8 cellular contexts compared by ENCODE assay signal in genomic region chr14:73712540-73713141, GRCh38. TPM values are rescaled to one million over a fixed set of nuclear protein-coding genes. Genes with fewer than 3 reads are reported as not detected.
DNase-seq lines count a peak whose midpoint lies in the region; ATAC-seq, FAIRE-seq and TF ChIP-seq lines count a peak whose summit lies in the region.

No MANE protein-coding gene starts in this region.

- H3K27ac ChIP-seq in Panc1 (ENCODE audit: low read length) (peak overlapping the region; percentile 82), brain microvascular endothelial cell (no peak overlapping the region), HepG2 (ENCODE audit: extremely low read length, insufficient read depth, low read length) (no peak overlapping the region)

- CTCF ChIA-PET in Caco-2 (lab: Charles Lee) = interaction anchor here (0.6 kb wide), 1 partner anchor 471 kb away, joined by 3 read pairs; no protein-coding TSS in a partner anchor
- CTCF ChIA-PET in Panc1 (lab: Charles Lee) = interaction anchor here (0.6 kb wide), 1 partner anchor 131 kb away, joined by 3 read pairs; no protein-coding TSS in a partner anchor
- CTCF ChIA-PET in HepG2 (lab: Yijun Ruan, JAX; ENCODE audit: low intra/inter-chr PET ratio, low total read pairs) = no interaction called here

- H3K79me2 ChIP-seq in HepG2 (ENCODE audit: insufficient read depth, low read length) = peaks cover 20% of the 10 kb centered on the region

- TF ChIP-seq POLR2A in HepG2 (IDR thresholded peaks at IDR 0.05; ENCODE audit: insufficient read depth in 1 of 2, low read depth in 2 of 2, low read length in 2 of 2) = no peak

- TF ChIP-seq CTCF in Caco-2 (IDR thresholded peaks at IDR 0.05; ENCODE audit: insufficient read depth in 1 of 2, low read depth in 1 of 2, low read length in 1 of 2, severe bottlenecking in 1 of 2, unreplicated experiment in 1 of 2) (no peak), HFF-Myc (IDR thresholded peaks at IDR 0.05; ENCODE audit: low read depth, low read length, missing control alignments) (no peak), Panc1 (IDR thresholded peaks at IDR 0.05) (no peak), brain microvascular endothelial cell (IDR thresholded peaks at IDR 0.05; ENCODE audit: low read depth, low read length, missing control alignments) (no peak), HepG2 (CRISPR knock-in tag; IDR thresholded peaks at IDR 0.05) (no peak)

- intact Hi-C loops in Caco-2 (cut with micrococcal nuclease; ENCODE audit: unreplicated experiment) = no loop called here
- intact Hi-C loops in Panc1 (cut with micrococcal nuclease; ENCODE audit: unreplicated experiment) = no loop called here
- intact Hi-C loops in HepG2 (cut with micrococcal nuclease; ENCODE audit: unreplicated experiment) = loop anchor here (2.0 to 5.0 kb wide), 2 partner anchors 48 to 175 kb away; partner anchors contain the start of gene ACOT1

- no peaks in the 10 kb centered on the region for H3K9me3 ChIP-seq in Caco-2
- no peaks in the 10 kb centered on the region for H3K9me3 ChIP-seq in Panc1 (ENCODE audit: control insufficient read depth, insufficient read depth, low read depth, low read length)
- no peaks in the 10 kb centered on the region for H3K9me3 ChIP-seq in HepG2 (ENCODE audit: low read length)

- H3K4me1 Mint-ChIP-seq in Caco-2 (ENCODE audit: low read depth, unreplicated experiment) = peaks cover 20% of the 10 kb centered on the region
- peaks cover 25% of the 10 kb centered on the region for H3K4me1 Mint-ChIP-seq in stimulated activated naive CD8-positive, alpha-beta T cell treated with anti-CD3 and anti-CD28 coated beads, Interleukin-15, Interleukin-2, amounts not matched to agents 100 ng/mL and 50 ng/mL, for 24 hours (ENCODE audit: low read depth)

- no peak for TF ChIP-seq EP300 in HepG2 (IDR thresholded peaks at IDR 0.05; ENCODE audit: low read depth in 2 of 2, low read length in 2 of 2)
- no peak for TF ChIP-seq EP300 in HepG2 (CRISPR knock-in tag; IDR thresholded peaks at IDR 0.05; ENCODE audit: borderline replicate concordance)

- TF ChIP-seq RAD21 in HepG2 (CRISPR knock-in tag; IDR thresholded peaks at IDR 0.05) = no peak

- peak overlapping the region; percentile 99 for H3K27ac Mint-ChIP-seq in Caco-2 (ENCODE audit: unreplicated experiment)
- H3K27ac Mint-ChIP-seq in stimulated activated naive CD8-positive, alpha-beta T cell treated with anti-CD3 and anti-CD28 coated beads, Interleukin-15, Interleukin-2, amounts not matched to agents 100 ng/mL and 50 ng/mL, for 24 hours = peak overlapping the region; percentile 96

- 0 out of 2 replicates have a peak, but pooled peaks cover 5% of the 10 kb centered on the region for H4K20me1 ChIP-seq in HepG2 (ENCODE audit: insufficient read depth, low read length)

- POLR2A ChIA-PET in Caco-2 (lab: Charles Lee) (interaction anchor here (0.9 to 1.0 kb wide), 2 partner anchors 59 to 233 kb away, joined by 3 read pairs; no protein-coding TSS in a partner anchor), Panc1 (lab: Charles Lee) (no interaction called here), HepG2 (lab: Yijun Ruan, JAX) (interaction anchor here (0.7 to 2.5 kb wide), 5 partner anchors 19 to 174 kb away, joined by 3 to 8 read pairs (median 5); partner anchors contain the start of genes ACOT2, PTGR2 and ZNF410)

- peaks cover 44% of the 10 kb centered on the region for H3K36me3 Mint-ChIP-seq in Caco-2 (ENCODE audit: insufficient read depth, unreplicated experiment)
- H3K36me3 Mint-ChIP-seq in stimulated activated naive CD8-positive, alpha-beta T cell treated with anti-CD3 and anti-CD28 coated beads, Interleukin-15, Interleukin-2, amounts not matched to agents 100 ng/mL and 50 ng/mL, for 24 hours (ENCODE audit: low read depth) = peaks cover 33% of the 10 kb centered on the region

- H3K9me3 Mint-ChIP-seq in Caco-2 (ENCODE audit: unreplicated experiment) = no peaks in the 10 kb centered on the region
- no peaks in the 10 kb centered on the region for H3K9me3 Mint-ChIP-seq in stimulated activated naive CD8-positive, alpha-beta T cell treated with anti-CD3 and anti-CD28 coated beads, Interleukin-15, Interleukin-2, amounts not matched to agents 100 ng/mL and 50 ng/mL, for 24 hours

- WGBS in HepG2 (ENCODE audit: low lambda C conversion rate) = 1% methylated on average over 19 of the region's 19 CpGs

- no peaks in the 10 kb centered on the region; the same call in 1 of the 2 replicates for H3K36me3 ChIP-seq in Caco-2 (ENCODE audit: control insufficient read depth, insufficient read depth, low read length)
- peaks cover 4% of the 10 kb centered on the region; the same call in 1 of the 2 replicates for H3K36me3 ChIP-seq in Panc1 (ENCODE audit: control insufficient read depth, insufficient read depth, low read length)
- H3K36me3 ChIP-seq in brain microvascular endothelial cell (replicated peaks) = peaks cover 13% of the 10 kb centered on the region
- H3K36me3 ChIP-seq in HepG2 (replicated peaks in 1 of 2; ENCODE audit: control insufficient read depth in 1 of 2, insufficient read depth in 2 of 2, low read length in 2 of 2) = peaks cover 1 to 10% of the 10 kb centered on the region in 2 experiments; a peak in 4 of 5 replicates

- peak overlapping the region; percentile 90 for H3K4me3 Mint-ChIP-seq in Caco-2 (ENCODE audit: unreplicated experiment)
- H3K4me3 Mint-ChIP-seq in stimulated activated naive CD8-positive, alpha-beta T cell treated with anti-CD3 and anti-CD28 coated beads, Interleukin-15, Interleukin-2, amounts not matched to agents 100 ng/mL and 50 ng/mL, for 24 hours = peak overlapping the region; percentile 94

- H3K27me3 ChIP-seq in Caco-2 (replicated peaks; ENCODE audit: control insufficient read depth, insufficient read depth, low read length) (no peaks in the 10 kb centered on the region), Panc1 (ENCODE audit: control insufficient read depth, insufficient read depth, low read length) (no peaks in the 10 kb centered on the region), brain microvascular endothelial cell (replicated peaks) (no peaks in the 10 kb centered on the region), HepG2 (ENCODE audit: control insufficient read depth in 1 of 2, insufficient read depth in 2 of 2, low read length in 2 of 2) (no peaks in the 10 kb centered on the region)

- in situ Hi-C loops in Panc1 (cut with HindIII; ENCODE audit: low pct_unique_long_range_greater_than_20kb, low sequenced_read_pairs) (no loop called here), brain microvascular endothelial cell (cut with HindIII; ENCODE audit: low pct_ligation_motif_present, low sequenced_read_pairs) (no loop called here), HepG2 (cut with HindIII; ENCODE audit: extremely low pct_ligation_motif_present, low pct_unique_long_range_greater_than_20kb) (no loop called here)

- peak overlapping the region; percentile 72 for H3K9ac ChIP-seq in HepG2 (ENCODE audit: insufficient read depth, low read depth, low read length)

- ATAC-seq in Panc1 (peak; percentile 39), HepG2 (peak; percentile 40), HG03457 (IDR thresholded peaks at IDR 0.05; ENCODE audit: unreplicated experiment) (no peak)

- peak overlapping the region; percentile 94 for H3K4me3 ChIP-seq in Caco-2 (ENCODE audit: low read depth, low read length)
- peak overlapping the region; percentile 92 for H3K4me3 ChIP-seq in HFF-Myc (replicated peaks; ENCODE audit: low read depth, low read length)
- peak overlapping the region; percentile 69 to 88 for H3K4me3 ChIP-seq in Panc1 (ENCODE audit: low read depth in 2 of 2, low read length in 2 of 2)
- peak overlapping the region; percentile 80 for H3K4me3 ChIP-seq in brain microvascular endothelial cell (ENCODE audit: low read depth, low read length)
- peak overlapping the region; percentile 79 to 89 (median 81) for H3K4me3 ChIP-seq in HepG2 (replicated peaks in 1 of 3; ENCODE audit: insufficient read depth in 1 of 3, low read depth in 2 of 3, low read length in 3 of 3)

- DNase-seq in Caco-2 (no peak), HFF-Myc (ENCODE audit: extremely low read depth, low read depth) (no peak), Panc1 (ENCODE audit: low read depth, low spot score) (no peak), brain microvascular endothelial cell (no peak), HepG2 (ENCODE audit: low spot score) (no peak), GOT3 (lab: John Stamatoyannopoulos, UW) (no peak)

- no peak overlapping the region for H2AFZ ChIP-seq in HepG2 (ENCODE audit: low read length)

- no peaks in the 10 kb centered on the region for H3K27me3 Mint-ChIP-seq in Caco-2 (ENCODE audit: insufficient read depth, unreplicated experiment)
- H3K27me3 Mint-ChIP-seq in stimulated activated naive CD8-positive, alpha-beta T cell treated with anti-CD3 and anti-CD28 coated beads, Interleukin-15, Interleukin-2, amounts not matched to agents 100 ng/mL and 50 ng/mL, for 24 hours = no peaks in the 10 kb centered on the region

- no TSS peak for BruUV-seq in Caco-2 (replicated peaks; lab: Mats Ljungman, UMichigan)
- BruUV-seq in Panc1 (replicated peaks; lab: Mats Ljungman, UMichigan) = no TSS peak
- BruUV-seq in HepG2 (replicated peaks; lab: Mats Ljungman, UMichigan) = no TSS peak

- FAIRE-seq in HepG2 (lab: Jason Lieb, UNC) = peak; percentile 46

- H3K4me1 ChIP-seq in Caco-2 (peaks cover 10% of the 10 kb centered on the region; the same call in 1 of the 2 replicates), Panc1 (ENCODE audit: control insufficient read depth, insufficient read depth, low read length) (peaks cover 17% of the 10 kb centered on the region), HepG2 (ENCODE audit: insufficient read depth, low read length) (peaks cover 15% of the 10 kb centered on the region)

- H3K4me2 ChIP-seq in HepG2 (ENCODE audit: low read depth, low read length) = peak overlapping the region; percentile 91

RNA-seq across cellular contexts. Expression of gene PNMA1, which starts 1.5 kb away (rescaled TPM):
- total RNA-seq in Caco-2 (2022) = 33.2 and 38.8 TPM in 2 replicates
- total RNA-seq in Panc1 (2021; ENCODE audit: unreplicated experiment) = 49.7 TPM
- polyA plus RNA-seq in Panc1 (2012; ENCODE audit: insufficient read length) = 45.4 TPM
- 8.3 and 10.7 TPM in 2 replicates for total RNA-seq in HepG2 (2016; rRNA removed; fragmentation: Illumina TruSeq; extraction: Trizol)
- total RNA-seq in HepG2 (2016; cell fraction: cytosol; rRNA removed; fragmentation: Illumina TruSeq; extraction: Trizol; ENCODE audit: low read depth) = 1.8 and 1.9 TPM in 2 replicates
- total RNA-seq in HepG2 (2016; cell fraction: insoluble cytoplasmic fraction; rRNA removed; fragmentation: Illumina TruSeq; extraction: Trizol) = 8.5 and 12.1 TPM in 2 replicates
- total RNA-seq in HepG2 (2016; cell fraction: membrane; rRNA removed; fragmentation: Illumina TruSeq; extraction: Trizol) = 7.8 and 8.3 TPM in 2 replicates
- 8.6 and 9.7 TPM in 2 replicates for total RNA-seq in HepG2 (2016; cell fraction: nucleus; rRNA removed; fragmentation: Illumina TruSeq; extraction: Trizol)
- polyA plus RNA-seq in HepG2 (2011; rRNA removed) = 6.6 and 7.0 TPM in 2 replicates
- 5.3 and 6.7 TPM in 2 replicates for polyA plus RNA-seq in HepG2 (2011; cell fraction: cytosol; rRNA removed)
- polyA plus RNA-seq in HepG2 (2011; cell fraction: nucleus; rRNA removed) = 6.4 and 7.7 TPM in 2 replicates
- polyA plus RNA-seq in HepG2 (2012) = 14.1 and 14.8 TPM in 2 replicates
- polyA plus RNA-seq in HepG2 (2016; cell fraction: cytosol; fragmentation: Illumina TruSeq; extraction: Trizol; ENCODE audit: low read depth) = 2.5 and 2.9 TPM in 2 replicates
- polyA plus RNA-seq in HepG2 (2016; cell fraction: insoluble cytoplasmic fraction; fragmentation: Illumina TruSeq; extraction: Trizol; ENCODE audit: low read depth) = 18.3 and 20.9 TPM in 2 replicates
- 7.0 and 8.6 TPM in 2 replicates for polyA plus RNA-seq in HepG2 (2016; cell fraction: membrane; fragmentation: Illumina TruSeq; extraction: Trizol; ENCODE audit: low read depth)
- polyA plus RNA-seq in HepG2 (2016; cell fraction: nucleus; fragmentation: Illumina TruSeq; extraction: Trizol; ENCODE audit: insufficient read depth, low read depth) = 17.9 and 18.6 TPM in 2 replicates
- 5.1 and 5.4 TPM in 2 replicates for polyA minus RNA-seq in HepG2 (2011; rRNA and poly(A)+ RNA removed; ENCODE audit: low replicate concordance)
- 5.6 and 6.3 TPM in 2 replicates for polyA minus RNA-seq in HepG2 (2011; cell fraction: cytosol; rRNA and poly(A)+ RNA removed)
- 4.8 and 7.0 TPM in 2 replicates for polyA minus RNA-seq in HepG2 (2011; cell fraction: nucleus; rRNA and poly(A)+ RNA removed)
